Comparison of ENCODE assay signal across 10 cellular contexts in the genomic region with DNA sequence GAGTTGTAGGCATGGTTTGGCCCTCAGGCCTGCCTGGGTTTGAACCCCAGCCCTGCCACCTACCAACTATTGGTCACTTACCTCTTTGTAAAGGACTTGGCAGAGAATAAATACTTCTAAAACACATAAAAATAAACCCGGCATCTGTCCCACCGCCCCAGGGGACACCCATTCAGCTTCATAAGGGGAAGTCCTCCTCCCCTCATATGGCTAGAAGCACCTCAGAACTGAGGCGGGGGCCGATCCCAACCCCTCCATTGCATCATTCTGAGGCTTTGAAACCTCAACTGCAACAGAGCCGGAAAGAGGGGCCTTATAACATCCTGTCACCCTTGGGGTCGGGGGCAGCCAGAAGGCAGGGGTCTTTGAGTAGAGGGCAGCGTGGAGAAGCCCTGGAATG. TPM values are rescaled to one million over a fixed set of nuclear protein-coding genes. Genes with fewer than 3 reads are reported as not detected.
DNase-seq lines count a peak whose midpoint lies in the region; ATAC-seq and TF ChIP-seq lines count a peak whose summit lies in the region.
"Not testable (repeated sequence)": the region's sequence is repeated elsewhere in the genome, so short reads cannot be mapped to it uniquely, and the experiment has no call there.
"Had no signal": no experiment of that assay in that cellular context is flagged by ENCODE, and none has a peak within 500 bp of the region (broad histone marks: within the 10 kb centered on the region; RNA-seq: fewer than 3 reads in every experiment).

No MANE protein-coding gene starts in this region.

- not testable (repeated sequence) for H3K4me1 ChIP-seq in BLaER1 treated with 17β-estradiol and CSF1 and Interleukin-3, amounts not matched to agents 10 nM and 100 nM; DND-41 (ENCODE audit: insufficient read depth, low read length); OCI-LY7 (ENCODE audit: insufficient read depth, low read length, poor library complexity, severe bottlenecking)

- not testable (repeated sequence) for H3K36me3 ChIP-seq in BLaER1 treated with 17β-estradiol and CSF1 and Interleukin-3, amounts not matched to agents 10 nM and 100 nM; DND-41 (ENCODE audit: insufficient read depth, low read length); OCI-LY7 (ENCODE audit: insufficient read depth, low read length)

- H3K79me2 ChIP-seq in DND-41 (ENCODE audit: insufficient read depth, low read length); OCI-LY7 (ENCODE audit: insufficient read depth, low read depth, low read length): not testable (repeated sequence)

- H3K4me2 ChIP-seq in BLaER1 treated with 17β-estradiol and CSF1 and Interleukin-3, amounts not matched to agents 10 nM and 100 nM: peak overlapping the region in 6 of 11 experiments; percentile 42 to 64 (median 44); a peak in 4 of 22 replicates
- not testable (repeated sequence) for H3K4me2 ChIP-seq in DND-41 (ENCODE audit: insufficient read depth, low read length)
- 0 out of 2 replicates have a peak overlapping the region, but pooled peaks have one; percentile 29 for H3K4me2 ChIP-seq in OCI-LY7 (ENCODE audit: low read length)

- TSS peak; percentile 65 for BruUV-seq in OCI-LY7 (replicated peaks; lab: Mats Ljungman, UMichigan)

- intact Hi-C loops in OCI-LY7 (cut with micrococcal nuclease; ENCODE audit: unreplicated experiment): not testable (repeated sequence)

- not testable (repeated sequence) for H3K9me2 ChIP-seq in OCI-LY7 (ENCODE audit: insufficient read depth, low read length)

- H3K36me3 Mint-ChIP-seq in activated T-cell treated with anti-CD3 and anti-CD28 coated beads, Interleukin-2, amount 50 U/mL, for 72 hours (ENCODE audit: insufficient read depth in 2 of 2); memory B cell; stimulated activated naive B cell treated with anti-CD40 and anti-IgM and Interleukin-4, amounts not matched to agents 10 μg/mL and 1 μg/mL and 100 μg/mL, for 72 hours: not testable (repeated sequence)

- not testable (repeated sequence) for H3K27me3 ChIP-seq in BLaER1 treated with 17β-estradiol and CSF1 and Interleukin-3, amounts not matched to agents 10 nM and 100 nM; DND-41 (ENCODE audit: insufficient read depth, low read length, poor library complexity)

- not testable (repeated sequence) for H3K9ac ChIP-seq in BLaER1 treated with 17β-estradiol and CSF1 and Interleukin-3, amounts not matched to agents 10 nM and 100 nM; DND-41 (ENCODE audit: low read depth, low read length)

- H3K9me3 ChIP-seq in BLaER1 treated with 17β-estradiol and CSF1 and Interleukin-3, amounts not matched to agents 10 nM and 100 nM (replicated peaks in 1 of 11); DND-41 (ENCODE audit: insufficient read depth, low read length, severe bottlenecking); OCI-LY7 (ENCODE audit: low read length): not testable (repeated sequence)

- CTCF ChIA-PET in OCI-LY7 (lab: Charles Lee; ENCODE audit: unreplicated experiment): not testable (repeated sequence)

- TF ChIP-seq CTCF in DND-41 (IDR thresholded peaks at IDR 0.05; ENCODE audit: borderline replicate concordance, extremely low read depth, low read length, poor library complexity, severe bottlenecking); OCI-LY7 (conservative IDR thresholded peaks at IDR 0.05; ENCODE audit: low read length): not testable (repeated sequence)

- not testable (repeated sequence) for ATAC-seq in DND-41 (ENCODE audit: insufficient read depth, low read depth)
- ATAC-seq in activated T-cell treated with anti-CD3 and anti-CD28 coated beads, Interleukin-2, amount 50 U/mL, for 72 hours (replicated peaks in 1 of 2): peak; percentile 14 to 25
- ATAC-seq in memory B cell (ENCODE audit: low read depth): peak; percentile 54
- ATAC-seq in stimulated activated naive B cell treated with anti-CD40 and anti-IgM and Interleukin-4, amounts not matched to agents 10 μg/mL and 1 μg/mL and 100 μg/mL, for 72 hours (replicated peaks): peak; percentile 16 to 33

- not testable (repeated sequence) for H3K4me1 Mint-ChIP-seq in activated T-cell treated with anti-CD3 and anti-CD28 coated beads, Interleukin-2, amount 50 U/mL, for 72 hours (ENCODE audit: low read depth); memory B cell; stimulated activated naive B cell treated with anti-CD40 and anti-IgM and Interleukin-4, amounts not matched to agents 10 μg/mL and 1 μg/mL and 100 μg/mL, for 72 hours

- 0 out of 22 replicates have a peak overlapping the region, but pooled peaks of 1 of the 11 experiments have one; percentile 46 for H3K27ac ChIP-seq in BLaER1 treated with 17β-estradiol and CSF1 and Interleukin-3, amounts not matched to agents 10 nM and 100 nM
- H3K27ac ChIP-seq in DND-41 (ENCODE audit: low read length): not testable (repeated sequence)
- peak overlapping the region; percentile 65 for H3K27ac ChIP-seq in OCI-LY7 (ENCODE audit: low read depth, low read length, poor library complexity, severe bottlenecking)

- not testable (repeated sequence) for H3K4me3 Mint-ChIP-seq in activated T-cell treated with anti-CD3 and anti-CD28 coated beads, Interleukin-2, amount 50 U/mL, for 72 hours; memory B cell; stimulated activated naive B cell treated with anti-CD40 and anti-IgM and Interleukin-4, amounts not matched to agents 10 μg/mL and 1 μg/mL and 100 μg/mL, for 72 hours

- not testable (repeated sequence) for H3K4me3 ChIP-seq in BLaER1 treated with 17β-estradiol and CSF1 and Interleukin-3, amounts not matched to agents 10 nM and 100 nM; DND-41 (ENCODE audit: low read depth in 1 of 2, low read length in 2 of 2); OCI-LY7 (ENCODE audit: low read depth, low read length, poor library complexity, severe bottlenecking)

- POLR2A ChIA-PET in OCI-LY7 (lab: Charles Lee): not testable (repeated sequence)

- not testable (repeated sequence) for H2AFZ ChIP-seq in DND-41 (ENCODE audit: low read depth, low read length); OCI-LY7 (ENCODE audit: low read length)

- H3K27ac Mint-ChIP-seq in activated T-cell treated with anti-CD3 and anti-CD28 coated beads, Interleukin-2, amount 50 U/mL, for 72 hours; memory B cell; stimulated activated naive B cell treated with anti-CD40 and anti-IgM and Interleukin-4, amounts not matched to agents 10 μg/mL and 1 μg/mL and 100 μg/mL, for 72 hours: not testable (repeated sequence)

- not testable (repeated sequence) for H3K27me3 Mint-ChIP-seq in activated T-cell treated with anti-CD3 and anti-CD28 coated beads, Interleukin-2, amount 50 U/mL, for 72 hours (ENCODE audit: low read depth); memory B cell; stimulated activated naive B cell treated with anti-CD40 and anti-IgM and Interleukin-4, amounts not matched to agents 10 μg/mL and 1 μg/mL and 100 μg/mL, for 72 hours

- not testable (repeated sequence) for H3K9me3 Mint-ChIP-seq in activated T-cell treated with anti-CD3 and anti-CD28 coated beads, Interleukin-2, amount 50 U/mL, for 72 hours; memory B cell; stimulated activated naive B cell treated with anti-CD40 and anti-IgM and Interleukin-4, amounts not matched to agents 10 μg/mL and 1 μg/mL and 100 μg/mL, for 72 hours

- DNase-seq in DND-41: peak; percentile 30
- not testable (repeated sequence) for DNase-seq in OCI-LY7 (ENCODE audit: low spot score); activated T-cell treated with anti-CD3 and anti-CD28 coated beads, Interleukin-2, amount 50 U/mL, for 72 hours; memory B cell (ENCODE audit: low spot score in 2 of 2); stimulated activated naive B cell treated with anti-CD40 and anti-IgM and Interleukin-4, amounts not matched to agents 10 μg/mL and 1 μg/mL and 100 μg/mL, for 72 hours

- not testable (repeated sequence) for H4K20me1 ChIP-seq in BLaER1 treated with 17β-estradiol and CSF1 and Interleukin-3, amounts not matched to agents 10 nM and 100 nM; DND-41 (ENCODE audit: insufficient read depth, low read length); OCI-LY7 (ENCODE audit: insufficient read depth, low read length)

RNA-seq across cellular contexts. Expression of a gene that starts 2.1 kb away (rescaled TPM):
- 121 and 138 TPM in 2 replicates for total RNA-seq in OCI-LY7 (2014; rRNA removed; shearing (Covaris generic))
- 209 and 261 TPM in 2 replicates for total RNA-seq in OCI-LY7 (2022)
- total RNA-seq in activated T-cell treated with anti-CD3 and anti-CD28 coated beads, Interleukin-2, amount 50 U/mL, for 72 hours: 1 to 10 TPM; 2.8 to 5.1 TPM
- total RNA-seq: Calu3, GM23248, H1, H7 had no signal

Comparison
In these comparisons a context has a peak if more than half of its experiments do, and no peak if none do; other contexts are left out.
1. RNA of a gene that starts 2.1 kb away (total RNA-seq): 121 to 261 TPM in OCI-LY7; 2.8 to 5.1 TPM in activated T-cell treated with anti-CD3 and anti-CD28 coated beads, Interleukin-2, amount 50 U/mL, for 72 hours; every median in the first group is over 10 times any median in the second.